ENCODE assay signal across 8 cellular contexts in genomic region chr4:140754918-140755810, GRCh38. TPM values are rescaled to one million over a fixed set of nuclear protein-coding genes. Genes with fewer than 3 reads are reported as not detected.
A peak's percentile ranks its signal among the peaks of the same experiment; 100 is the strongest.
DNase-seq lines count a peak whose midpoint lies in the region; ATAC-seq and TF ChIP-seq lines count a peak whose summit lies in the region.

No MANE protein-coding gene starts in this region.

- peaks cover 38% of the 10 kb centered on the region for H3K4me1 Mint-ChIP-seq in nephron progenitor cell
- H3K4me1 Mint-ChIP-seq in activated CD4-positive, alpha-beta memory T cell treated with anti-CD3 and anti-CD28 coated beads for 36 hours (ENCODE audit: low read depth) = peaks cover 6% of the 10 kb centered on the region

- H3K4me3 ChIP-seq in coronary artery = peak overlapping the region; percentile 88

- POLR2A ChIA-PET in activated CD4-positive, alpha-beta memory T cell treated with anti-CD3 and anti-CD28 coated beads for 36 hours (lab: Charles Lee) = no interaction called here

- H3K4me3 Mint-ChIP-seq in nephron progenitor cell = peak overlapping the region; percentile 86
- H3K4me3 Mint-ChIP-seq in activated CD4-positive, alpha-beta memory T cell treated with anti-CD3 and anti-CD28 coated beads for 36 hours = no peak overlapping the region

- no peaks in the 10 kb centered on the region for H3K27me3 Mint-ChIP-seq in nephron progenitor cell (ENCODE audit: low read depth, poor library complexity)
- H3K27me3 Mint-ChIP-seq in activated CD4-positive, alpha-beta memory T cell treated with anti-CD3 and anti-CD28 coated beads for 36 hours = peaks cover 41% of the 10 kb centered on the region

- ATAC-seq in HG03457 (IDR thresholded peaks at IDR 0.05; ENCODE audit: unreplicated experiment) (no peak), GM18519 (IDR thresholded peaks at IDR 0.05; ENCODE audit: low FRiP score, unreplicated experiment) (no peak)

- TF ChIP-seq CTCF in coronary artery (IDR thresholded peaks at IDR 0.05) = no peak
- TF ChIP-seq CTCF in nephron progenitor cell (IDR thresholded peaks at IDR 0.05) = no peak

- H3K9me3 Mint-ChIP-seq in nephron progenitor cell = peaks cover 14% of the 10 kb centered on the region
- no peaks in the 10 kb centered on the region for H3K9me3 Mint-ChIP-seq in activated CD4-positive, alpha-beta memory T cell treated with anti-CD3 and anti-CD28 coated beads for 36 hours

- intact Hi-C loops in activated CD4-positive, alpha-beta memory T cell treated with anti-CD3 and anti-CD28 coated beads for 36 hours (cut with micrococcal nuclease) = no loop called here

- H3K27ac ChIP-seq in coronary artery = peak overlapping the region; percentile 91 to 93

- peak; percentile 32 for DNase-seq in NCI-H2171 treated with DMSO at 0.1 percent for 48 hours (lab: John Stamatoyannopoulos, UW)
- DNase-seq in NCI-H2171 (lab: John Stamatoyannopoulos, UW) = no peak
- peak; percentile 26 for DNase-seq in HT1080 (ENCODE audit: low read depth)
- DNase-seq in coronary artery (ENCODE audit: low spot score) = no peak
- no peak for DNase-seq in nephron progenitor cell
- no peak for DNase-seq in activated CD4-positive, alpha-beta memory T cell treated with anti-CD3 and anti-CD28 coated beads for 36 hours

- peak overlapping the region; percentile 50 for H3K27ac Mint-ChIP-seq in nephron progenitor cell
- H3K27ac Mint-ChIP-seq in activated CD4-positive, alpha-beta memory T cell treated with anti-CD3 and anti-CD28 coated beads for 36 hours = no peak overlapping the region

- CTCF ChIA-PET in activated CD4-positive, alpha-beta memory T cell treated with anti-CD3 and anti-CD28 coated beads for 36 hours (lab: Charles Lee) = no interaction called here

- peaks cover 39% of the 10 kb centered on the region for H3K36me3 Mint-ChIP-seq in nephron progenitor cell (ENCODE audit: low read depth)
- H3K36me3 Mint-ChIP-seq in activated CD4-positive, alpha-beta memory T cell treated with anti-CD3 and anti-CD28 coated beads for 36 hours = no peaks in the 10 kb centered on the region

RNA-seq across cellular contexts. Expression of gene TBC1D9, which starts 1.0 kb away (rescaled TPM):
- total RNA-seq in HT1080 (2014; rRNA removed; shearing (Covaris generic)) = 28.1 and 28.2 TPM in 2 replicates
- polyA plus RNA-seq in HT1080 (2015; cell fraction: cytosol; rRNA removed) = 16.1 and 18.5 TPM in 2 replicates
- polyA plus RNA-seq in HT1080 (2015; cell fraction: nucleus; rRNA removed) = 15.7 and 15.9 TPM in 2 replicates
- total RNA-seq in activated CD4-positive, alpha-beta memory T cell treated with anti-CD3 and anti-CD28 coated beads for 36 hours = under 1 TPM in 1 of 2 experiments, not detected in 1; 0.05 TPM

Comparison
In these comparisons a context has a peak if more than half of its experiments do, and no peak if none do; other contexts are left out.
1. DNase-seq: peak in NCI-H2171 treated with DMSO at 0.1 percent for 48 hours (single experiment) and HT1080 (single experiment); none in NCI-H2171 (single experiment), coronary artery (single experiment), nephron progenitor cell (single experiment) and activated CD4-positive, alpha-beta memory T cell treated with anti-CD3 and anti-CD28 coated beads for 36 hours (single experiment).
2. RNA of gene TBC1D9, which starts 1.0 kb away (total RNA-seq): 28.1 to 28.2 TPM in HT1080; 0.05 TPM in activated CD4-positive, alpha-beta memory T cell treated with anti-CD3 and anti-CD28 coated beads for 36 hours; every median in the first group is over 10 times any median in the second.